ENCODE assay signal across 29 cellular contexts in the genomic region with DNA sequence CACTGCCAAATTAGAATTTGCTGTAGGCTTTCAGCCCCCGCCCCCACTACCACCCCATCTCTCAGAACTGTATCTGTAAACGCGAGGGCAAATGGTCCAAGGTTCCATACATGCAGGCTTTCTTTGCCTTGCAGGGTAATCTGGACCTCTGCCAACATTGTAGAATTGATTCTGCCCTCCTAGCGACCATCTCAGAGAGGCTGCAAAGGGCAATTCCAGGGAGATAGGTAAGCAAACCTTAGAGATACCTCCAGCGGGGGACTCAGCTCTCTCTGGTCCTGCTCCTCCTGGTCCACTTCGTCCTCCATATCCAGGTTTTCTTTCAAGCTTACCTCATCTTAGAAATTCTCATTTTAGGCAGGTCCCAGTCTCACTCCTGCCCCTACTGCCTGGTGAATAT.
DNase-seq lines count a peak whose midpoint lies in the region; ATAC-seq and TF ChIP-seq lines count a peak whose summit lies in the region.
"Had no signal": no experiment of that assay in that cellular context is flagged by ENCODE, and none has a peak within 500 bp of the region (broad histone marks: within the 10 kb centered on the region; RNA-seq: fewer than 3 reads in every experiment).

No MANE protein-coding gene starts in this region.

- no peaks in the 10 kb centered on the region for H3K27me3 Mint-ChIP-seq in endodermal cell (ENCODE audit: insufficient read depth)
- H3K27me3 Mint-ChIP-seq in type B pancreatic cell, result no peaks in the 10 kb centered on the region
- H3K27me3 Mint-ChIP-seq: activated CD4-positive, alpha-beta T cell treated with anti-CD3 and anti-CD28 coated beads for 36 hours; activated CD8-positive, alpha-beta T cell treated with anti-CD3 and anti-CD28 coated beads for 36 hours; B cell; effector memory CD8-positive, alpha-beta T cell; stimulated activated naive CD8-positive, alpha-beta T cell treated with anti-CD3 and anti-CD28 coated beads, Interleukin-15, Interleukin-2, amounts not matched to agents 100 ng/mL and 50 ng/mL, for 24 hours had no signal

- no peaks in the 10 kb centered on the region for H3K36me3 ChIP-seq in endodermal cell (ENCODE audit: control insufficient read depth, insufficient read depth, low read length)
- H3K36me3 ChIP-seq: thoracic aorta had no signal

- H3K4me3 ChIP-seq in endodermal cell (ENCODE audit: low read length) (no peak overlapping the region), right cardiac atrium (ENCODE audit: low read length) (no peak overlapping the region)
- H3K4me3 ChIP-seq: spleen, thoracic aorta had no signal

- H3K4me3 Mint-ChIP-seq in endodermal cell (no peak overlapping the region), type B pancreatic cell (no peak overlapping the region)
- H3K4me3 Mint-ChIP-seq: activated CD4-positive, alpha-beta T cell treated with anti-CD3 and anti-CD28 coated beads for 36 hours; activated CD8-positive, alpha-beta T cell treated with anti-CD3 and anti-CD28 coated beads for 36 hours; activated naive CD4-positive, alpha-beta T cell treated with anti-CD3 and anti-CD28 coated beads for 36 hours; B cell; CD8-positive, alpha-beta T cell; effector memory CD8-positive, alpha-beta T cell; stimulated activated naive CD8-positive, alpha-beta T cell treated with anti-CD3 and anti-CD28 coated beads, Interleukin-15, Interleukin-2, amounts not matched to agents 100 ng/mL and 50 ng/mL, for 24 hours had no signal

- TF ChIP-seq CTCF in endodermal cell (conservative IDR thresholded peaks at IDR 0.05), result no peak
- TF ChIP-seq CTCF in type B pancreatic cell (conservative IDR thresholded peaks at IDR 0.05), result no peak

- 75 to 80% methylated on average over 5 to 6 of the region's 6 CpGs for WGBS in endodermal cell (ENCODE audit: insufficient coverage in 1 of 2, insufficient read length in 1 of 2), 2 experiments
- WGBS in right cardiac atrium, result 85% methylated on average over 6 of the region's 6 CpGs

- intact Hi-C loops in right cardiac atrium (cut with DNase I), result loop anchor here in 1 of 4 donors (10.0 kb wide), 1 partner anchor 176 kb away; no protein-coding TSS in a partner anchor

- H3K9me3 Mint-ChIP-seq in endodermal cell (no peaks in the 10 kb centered on the region), type B pancreatic cell (no peaks in the 10 kb centered on the region)
- H3K9me3 Mint-ChIP-seq: activated CD8-positive, alpha-beta T cell treated with anti-CD3 and anti-CD28 coated beads for 36 hours; activated naive CD4-positive, alpha-beta T cell treated with anti-CD3 and anti-CD28 coated beads for 36 hours; CD8-positive, alpha-beta T cell; effector memory CD8-positive, alpha-beta T cell; stimulated activated naive CD8-positive, alpha-beta T cell treated with anti-CD3 and anti-CD28 coated beads, Interleukin-15, Interleukin-2, amounts not matched to agents 100 ng/mL and 50 ng/mL, for 24 hours had no signal

- H3K27ac ChIP-seq in endodermal cell (ENCODE audit: low read depth, low read length), result no peak overlapping the region
- H3K27ac ChIP-seq in right cardiac atrium (ENCODE audit: low read length), result no peak overlapping the region
- H3K27ac ChIP-seq: spleen, thoracic aorta had no signal

- H3K27me3 ChIP-seq in endodermal cell (ENCODE audit: control insufficient read depth, insufficient read depth, low read length, poor library complexity, severe bottlenecking), result peaks cover 57% of the 10 kb centered on the region
- H3K27me3 ChIP-seq in right cardiac atrium (ENCODE audit: control insufficient read depth, insufficient read depth), result no peaks in the 10 kb centered on the region
- H3K27me3 ChIP-seq: spleen had no signal

- no peak overlapping the region for H3K27ac Mint-ChIP-seq in endodermal cell
- peak overlapping the region; percentile 25 for H3K27ac Mint-ChIP-seq in type B pancreatic cell
- H3K27ac Mint-ChIP-seq: activated CD4-positive, alpha-beta T cell treated with anti-CD3 and anti-CD28 coated beads for 36 hours; activated CD8-positive, alpha-beta T cell treated with anti-CD3 and anti-CD28 coated beads for 36 hours; activated naive CD4-positive, alpha-beta T cell treated with anti-CD3 and anti-CD28 coated beads for 36 hours; B cell; CD8-positive, alpha-beta T cell; effector memory CD8-positive, alpha-beta T cell; stimulated activated naive CD8-positive, alpha-beta T cell treated with anti-CD3 and anti-CD28 coated beads, Interleukin-15, Interleukin-2, amounts not matched to agents 100 ng/mL and 50 ng/mL, for 24 hours had no signal

- peak; percentile 48 for DNase-seq in NCI-H82 (lab: John Stamatoyannopoulos, UW)
- no peak for DNase-seq in NCI-H82 treated with DMSO at 0.1 percent for 48 hours (lab: John Stamatoyannopoulos, UW; ENCODE audit: unreplicated experiment)
- DNase-seq in NCI-H1105 (lab: John Stamatoyannopoulos, UW), result peak; percentile 11
- peak; percentile 66 for DNase-seq in endodermal cell
- no peak for DNase-seq in type B pancreatic cell (ENCODE audit: extremely low spot score, unreplicated experiment)
- no peak for DNase-seq in right cardiac atrium
- DNase-seq in amygdala (lab: John Stamatoyannopoulos, UW), result no peak
- DNase-seq: activated CD4-positive, alpha-beta T cell treated with anti-CD3 and anti-CD28 coated beads for 36 hours; activated CD8-positive, alpha-beta memory T cell treated with anti-CD3 and anti-CD28 coated beads, Interleukin-2, amount 50 U/mL, for 48 hours; activated CD8-positive, alpha-beta T cell treated with anti-CD3 and anti-CD28 coated beads for 36 hours; activated naive CD4-positive, alpha-beta T cell treated with anti-CD3 and anti-CD28 coated beads for 36 hours; CD8-positive, alpha-beta T cell; central memory CD4-positive, alpha-beta T cell; DMS53; effector memory CD8-positive, alpha-beta T cell; HCEC 1CT; head of caudate nucleus; kidney; NCI-H1092; NCI-H2107; NCI-H510A treated with DMSO at 0.1 percent for 48 hours; SIG-M5; spleen; stimulated activated CD4-positive, alpha-beta T cell treated with anti-CD3 and anti-CD28 coated beads, Interleukin-2, amount 100 ng/mL, for 24 hours; SW 1271 had no signal

- H3K4me1 ChIP-seq in endodermal cell (ENCODE audit: control insufficient read depth, insufficient read depth, low read length) (peaks cover 9% of the 10 kb centered on the region), right cardiac atrium (ENCODE audit: control insufficient read depth, insufficient read depth, low read length) (peaks cover 6% of the 10 kb centered on the region)

- H3K4me1 Mint-ChIP-seq in endodermal cell (peaks cover 33% of the 10 kb centered on the region), type B pancreatic cell (ENCODE audit: unreplicated experiment) (peaks cover 41% of the 10 kb centered on the region)

- H3K9me3 ChIP-seq in endodermal cell (ENCODE audit: control insufficient read depth, low read length) (no peaks in the 10 kb centered on the region), right cardiac atrium (ENCODE audit: control insufficient read depth, low read length) (no peaks in the 10 kb centered on the region)
- H3K9me3 ChIP-seq: spleen, thoracic aorta had no signal

- H3K36me3 Mint-ChIP-seq in endodermal cell (ENCODE audit: low read depth) (peaks cover 3% of the 10 kb centered on the region), type B pancreatic cell (no peaks in the 10 kb centered on the region)

- H3K9ac ChIP-seq in endodermal cell (ENCODE audit: extremely low read depth, low read length, poor library complexity, severe bottlenecking), result no peak overlapping the region

- no peak for ATAC-seq in right cardiac atrium
- ATAC-seq: activated CD4-positive, alpha-beta T cell treated with anti-CD3 and anti-CD28 coated beads for 36 hours; activated CD8-positive, alpha-beta T cell treated with anti-CD3 and anti-CD28 coated beads for 36 hours; CD8-positive, alpha-beta T cell; effector memory CD8-positive, alpha-beta T cell; esophagus mucosa had no signal

Comparison
In these comparisons a context has a peak if more than half of its experiments do, and no peak if none do; other contexts are left out.
1. DNase-seq: peak in NCI-H82 (single experiment), NCI-H1105 (single experiment) and endodermal cell (single experiment); none in NCI-H82 treated with DMSO at 0.1 percent for 48 hours (single experiment), type B pancreatic cell (single experiment), right cardiac atrium (0 of 3) and amygdala (0 of 56).